31 cellular contexts compared by ENCODE assay signal in genomic region chr5:2833513-2833912, GRCh38.
"Had no signal": no experiment of that assay in that cellular context is flagged by ENCODE, and none has a peak within 500 bp of the region (broad histone marks: within the 10 kb centered on the region; RNA-seq: fewer than 3 reads in every experiment).

No MANE protein-coding gene starts in this region.

- H3K4me1 ChIP-seq: ascending aorta, gastroesophageal sphincter, left lung, lower lobe of right lung, parathyroid adenoma, psoas muscle, right atrium auricular region, suprapubic skin, tibial nerve had no signal

- H3K27ac Mint-ChIP-seq: activated naive CD4-positive, alpha-beta T cell treated with anti-CD3 and anti-CD28 coated beads for 36 hours; activated naive CD8-positive, alpha-beta T cell treated with anti-CD3 and anti-CD28 coated beads, Interleukin-2, amount 10 ng/mL, durations not matched to agents 7 days and 5 days; natural killer cell; stimulated activated naive B cell treated with anti-CD40 and anti-IgM and Interleukin-4, amounts not matched to agents 10 μg/mL and 1 μg/mL and 100 μg/mL, for 72 hours had no signal

- H3K27me3 ChIP-seq: ascending aorta, left lung, right atrium auricular region, tibial nerve had no signal

- H3K36me3 Mint-ChIP-seq: activated naive CD8-positive, alpha-beta T cell treated with anti-CD3 and anti-CD28 coated beads, Interleukin-2, amount 10 ng/mL, durations not matched to agents 7 days and 5 days; brain; natural killer cell; stimulated activated naive B cell treated with anti-CD40 and anti-IgM and Interleukin-4, amounts not matched to agents 10 μg/mL and 1 μg/mL and 100 μg/mL, for 72 hours had no signal

- DNase-seq: activated CD4-positive, alpha-beta T cell treated with anti-CD3 and anti-CD28 coated beads for 4 hours; activated CD4-positive, alpha-beta T cell treated with anti-CD3 and anti-CD28 coated beads, Interleukin-2, amount 50 U/mL, for 4 hours; activated CD8-positive, alpha-beta memory T cell treated with anti-CD3 and anti-CD28 coated beads for 24 hours; activated effector memory CD4-positive, alpha-beta T cell treated with Interleukin-2 at 50 U/mL for 16 hours; activated naive CD4-positive, alpha-beta T cell treated with anti-CD3 and anti-CD28 coated beads for 36 hours; activated naive CD8-positive, alpha-beta T cell treated with anti-CD3 and anti-CD28 coated beads, Interleukin-2, amount 10 ng/mL, durations not matched to agents 7 days and 5 days; dorsolateral prefrontal cortex; effector memory CD4-positive, alpha-beta T cell; erythroblast; head of caudate nucleus; hypothalamus; kidney glomerular epithelial cell; left lung; lower lobe of right lung; mesenchymal stem cell; natural killer cell; nucleus accumbens; psoas muscle; stimulated activated CD4-positive, alpha-beta T cell treated with anti-CD3 and anti-CD28 coated beads, Interleukin-15, amount 100 ng/mL, for 24 hours; stimulated activated CD4-positive, alpha-beta T cell treated with anti-CD3 and anti-CD28 coated beads, Interleukin-2, amount 100 ng/mL, for 24 hours; stimulated activated naive B cell treated with anti-CD40 and anti-IgM and Interleukin-4, amounts not matched to agents 10 μg/mL and 1 μg/mL and 100 μg/mL, for 72 hours; T-helper 9 cell had no signal

- H3K9ac ChIP-seq: parathyroid adenoma had no signal

- H2AFZ ChIP-seq: parathyroid adenoma had no signal

- H3K36me3 ChIP-seq: ascending aorta, gastroesophageal sphincter, left lung, lower lobe of right lung, right atrium auricular region, suprapubic skin, tibial nerve had no signal

- H3K9me3 Mint-ChIP-seq: activated naive CD4-positive, alpha-beta T cell treated with anti-CD3 and anti-CD28 coated beads for 36 hours; activated naive CD8-positive, alpha-beta T cell treated with anti-CD3 and anti-CD28 coated beads, Interleukin-2, amount 10 ng/mL, durations not matched to agents 7 days and 5 days had no signal

- H3K4me3 ChIP-seq: ascending aorta, coronary artery, dorsolateral prefrontal cortex, gastroesophageal sphincter, left lung, lower lobe of right lung, psoas muscle, right atrium auricular region, suprapubic skin, tibial nerve had no signal

- H3K27ac ChIP-seq: ascending aorta, coronary artery, dorsolateral prefrontal cortex, gastroesophageal sphincter, left lung, lower lobe of right lung, parathyroid adenoma, psoas muscle, right atrium auricular region, suprapubic skin, tibial nerve, VCaP had no signal

- H3K4me3 Mint-ChIP-seq: activated naive CD4-positive, alpha-beta T cell treated with anti-CD3 and anti-CD28 coated beads for 36 hours; activated naive CD8-positive, alpha-beta T cell treated with anti-CD3 and anti-CD28 coated beads, Interleukin-2, amount 10 ng/mL, durations not matched to agents 7 days and 5 days; natural killer cell; stimulated activated naive B cell treated with anti-CD40 and anti-IgM and Interleukin-4, amounts not matched to agents 10 μg/mL and 1 μg/mL and 100 μg/mL, for 72 hours had no signal

- H3K4me1 Mint-ChIP-seq: activated naive CD8-positive, alpha-beta T cell treated with anti-CD3 and anti-CD28 coated beads, Interleukin-2, amount 10 ng/mL, durations not matched to agents 7 days and 5 days; natural killer cell; stimulated activated naive B cell treated with anti-CD40 and anti-IgM and Interleukin-4, amounts not matched to agents 10 μg/mL and 1 μg/mL and 100 μg/mL, for 72 hours had no signal

- H3K27me3 Mint-ChIP-seq: activated naive CD8-positive, alpha-beta T cell treated with anti-CD3 and anti-CD28 coated beads, Interleukin-2, amount 10 ng/mL, durations not matched to agents 7 days and 5 days; stimulated activated naive B cell treated with anti-CD40 and anti-IgM and Interleukin-4, amounts not matched to agents 10 μg/mL and 1 μg/mL and 100 μg/mL, for 72 hours had no signal

- H3K9me3 ChIP-seq: ascending aorta, gastroesophageal sphincter, left lung, lower lobe of right lung, psoas muscle, right atrium auricular region, suprapubic skin, tibial nerve had no signal
